Comparison of ENCODE assay signal across 1 cellular context in the genomic region with DNA sequence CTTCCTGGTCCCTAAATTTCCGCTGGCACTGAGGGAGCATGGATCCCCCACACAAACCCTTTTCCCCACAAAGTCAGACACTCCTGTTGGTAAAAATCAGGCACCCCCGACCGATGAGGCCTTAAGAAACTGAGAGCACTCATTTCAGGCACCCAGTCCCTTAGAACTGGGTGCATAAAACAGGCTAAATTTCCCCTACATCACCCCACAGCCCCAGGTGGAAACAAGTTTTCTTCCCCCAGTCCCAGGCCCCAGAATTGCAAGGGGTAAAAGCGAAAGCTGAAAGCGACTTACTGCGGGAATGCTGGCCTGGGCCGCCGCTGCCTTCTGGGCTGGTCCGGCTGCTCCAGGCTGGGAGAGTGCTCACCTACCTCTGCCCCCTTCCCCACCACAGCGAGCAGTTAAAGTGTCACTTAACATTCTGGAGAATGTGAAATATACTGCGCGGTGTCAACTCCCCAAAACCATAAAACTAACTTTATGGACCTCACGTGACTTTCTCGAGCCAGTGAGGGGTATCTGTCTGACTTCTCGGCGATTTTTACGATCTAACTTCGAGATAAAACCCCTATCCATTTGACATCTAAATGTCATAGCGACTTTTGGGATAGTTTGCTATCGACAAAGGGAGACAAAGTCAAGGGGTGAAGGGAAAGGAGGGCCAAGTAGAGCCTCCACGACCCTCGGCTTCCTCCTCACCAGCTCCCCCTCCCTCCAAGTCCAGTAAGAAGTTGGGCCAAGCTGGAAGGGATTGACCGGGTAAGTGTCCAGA.
A peak's percentile ranks its signal among the peaks of the same experiment; 100 is the strongest.
TF ChIP-seq lines count a peak whose summit lies in the region.

Gene HOXB3 (minus strand): TSS at position 411 of the 772 bp plus-strand sequence. CDS start 37,767 bp downstream, outside the sequence.

TF ChIP-seq in HEK293, 187 proteins besides CTCF, POLR2A, EP300 and RAD21 (continued from another document):
- TF ChIP-seq ZEB2 (tag by site-specific recombination; IDR thresholded peaks at IDR 0.05) (peak; percentile 93), ZNF391 (tag by site-specific recombination; IDR thresholded peaks at IDR 0.05; ENCODE audit: borderline replicate concordance, low read depth) (peak; percentile 67), ZNF514 (tag by site-specific recombination; IDR thresholded peaks at IDR 0.05) (no peak)
